1 cellular context compared by ENCODE assay signal in the genomic region with DNA sequence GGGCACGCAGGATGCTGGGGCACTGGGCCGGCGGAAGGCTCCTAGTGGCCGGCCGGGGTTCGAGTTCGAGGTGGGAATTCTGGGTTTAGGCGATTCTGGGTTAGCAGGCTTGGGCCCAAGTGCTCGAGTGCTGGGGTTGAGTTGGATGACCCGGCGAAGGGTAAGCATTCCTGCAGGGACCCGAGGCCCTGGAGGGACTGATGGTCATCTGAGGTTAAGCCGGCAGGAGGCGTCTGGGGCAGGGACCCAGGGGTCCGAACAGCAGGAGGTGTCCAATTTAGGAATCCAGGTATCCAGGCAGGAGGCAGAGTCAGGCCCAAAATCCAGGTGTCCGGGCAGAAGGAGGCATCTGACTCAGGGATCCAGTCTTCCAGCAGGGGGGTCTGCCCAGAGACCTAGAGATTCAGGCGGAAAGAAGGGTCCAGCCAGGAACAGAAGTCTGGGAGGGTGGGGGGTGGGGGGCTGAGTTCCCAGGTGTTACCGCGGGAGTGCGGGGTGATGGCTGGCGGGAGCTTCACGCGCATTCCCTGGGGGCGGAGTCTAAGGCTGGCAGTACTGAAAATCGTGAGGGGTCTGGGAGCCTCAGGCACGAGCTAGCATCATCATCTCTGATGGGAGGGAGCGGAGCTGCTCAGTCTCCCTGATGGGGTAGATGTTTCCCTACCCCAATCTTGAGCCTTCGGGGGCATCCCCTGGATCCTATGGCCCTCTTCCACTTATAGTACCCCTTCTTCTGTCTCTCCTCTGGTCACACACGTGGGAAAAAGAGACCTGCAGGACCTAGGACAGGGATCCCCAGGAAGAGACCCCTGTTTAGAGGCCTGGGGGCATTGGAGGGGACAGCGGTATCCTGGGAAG.
TF ChIP-seq lines count a peak whose summit lies in the region.

No MANE protein-coding gene starts in this region.

TF ChIP-seq in A549, 52 proteins besides CTCF, POLR2A, EP300 and RAD21:
- TF ChIP-seq USF2 (IDR thresholded peaks at IDR 0.05) (no peak), NPAS2 (CRISPR knock-in tag; IDR thresholded peaks at IDR 0.05; ENCODE audit: borderline replicate concordance) (no peak), PHF8 (IDR thresholded peaks at IDR 0.05; ENCODE audit: borderline replicate concordance, low read depth) (no peak; the same call in 1 of the 2 replicates), MAZ (IDR thresholded peaks at IDR 0.05; ENCODE audit: borderline replicate concordance, low read depth, low read length) (no peak), EHF (CRISPR knock-in tag; IDR thresholded peaks at IDR 0.05) (no peak), NFE2L2 (conservative IDR thresholded peaks at IDR 0.05; ENCODE audit: low read length) (no peak), KDM1A (IDR thresholded peaks at IDR 0.05; ENCODE audit: low read depth) (no peak), ZSCAN20 (CRISPR knock-in tag; IDR thresholded peaks at IDR 0.05) (no peak), RNF2 (IDR thresholded peaks at IDR 0.05; ENCODE audit: borderline replicate concordance, low read depth) (no peak), ESRRA (IDR thresholded peaks at IDR 0.05; ENCODE audit: borderline replicate concordance, low read length) (no peak), ZFP36 (IDR thresholded peaks at IDR 0.05; ENCODE audit: borderline replicate concordance, partially characterized antibody) (no peak), HDAC2 (IDR thresholded peaks at IDR 0.05) (no peak), POLR2AphosphoS2 (conservative IDR thresholded peaks at IDR 0.05; ENCODE audit: low read length) (no peak), CEBPB (IDR thresholded peaks at IDR 0.05) (no peak), MYC (IDR thresholded peaks at IDR 0.05; ENCODE audit: borderline replicate concordance, low read length) (no peak)
- TF ChIP-seq, protein P1, sequence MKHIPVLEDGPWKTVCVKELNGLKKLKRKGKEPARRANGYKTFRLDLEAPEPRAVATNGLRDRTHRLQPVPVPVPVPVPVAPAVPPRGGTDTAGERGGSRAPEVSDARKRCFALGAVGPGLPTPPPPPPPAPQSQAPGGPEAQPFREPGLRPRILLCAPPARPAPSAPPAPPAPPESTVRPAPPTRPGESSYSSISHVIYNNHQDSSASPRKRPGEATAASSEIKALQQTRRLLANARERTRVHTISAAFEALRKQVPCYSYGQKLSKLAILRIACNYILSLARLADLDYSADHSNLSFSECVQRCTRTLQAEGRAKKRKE (CRISPR knock-in tag; IDR thresholded peaks at IDR 0.05; ENCODE audit: low read depth), result no peak
